Comparison of ENCODE assay signal across 1 cellular context in the genomic region with DNA sequence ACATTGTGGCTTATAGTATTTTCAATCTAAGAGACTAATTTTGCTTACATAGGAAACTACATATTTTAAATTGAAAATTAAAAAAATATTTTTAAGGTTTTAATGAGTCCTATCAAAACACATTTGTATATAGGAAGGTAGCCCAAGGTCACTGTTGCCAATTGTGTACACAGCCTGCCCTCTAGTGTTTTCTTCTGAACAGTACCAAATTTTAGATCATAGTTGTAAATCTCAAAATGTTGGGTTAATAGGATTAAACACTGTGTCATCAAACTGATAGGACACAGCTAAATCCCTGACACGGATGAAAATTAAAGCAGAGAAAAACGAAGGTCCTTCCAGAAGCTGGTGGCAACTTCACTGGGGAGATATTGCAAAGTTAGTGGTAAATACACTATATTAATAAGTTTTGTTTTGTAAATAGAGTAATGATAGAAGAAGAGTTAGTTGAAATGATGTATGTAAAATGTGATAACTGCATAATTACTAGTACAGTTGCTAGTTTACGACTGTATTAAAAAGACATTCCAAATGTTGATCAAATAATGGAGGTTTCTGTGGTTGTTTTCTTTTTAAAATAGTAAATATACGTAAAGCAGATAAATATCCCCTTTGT.
TF ChIP-seq lines count a peak whose summit lies in the region.

No MANE protein-coding gene starts in this region.

TF ChIP-seq in IMR-90, 13 proteins besides CTCF, POLR2A, EP300 and RAD21 (continued from another document):
- TF ChIP-seq SMC3 (IDR thresholded peaks at IDR 0.05; ENCODE audit: low read depth, low read length): peak; percentile 94
